In the genomic region with DNA sequence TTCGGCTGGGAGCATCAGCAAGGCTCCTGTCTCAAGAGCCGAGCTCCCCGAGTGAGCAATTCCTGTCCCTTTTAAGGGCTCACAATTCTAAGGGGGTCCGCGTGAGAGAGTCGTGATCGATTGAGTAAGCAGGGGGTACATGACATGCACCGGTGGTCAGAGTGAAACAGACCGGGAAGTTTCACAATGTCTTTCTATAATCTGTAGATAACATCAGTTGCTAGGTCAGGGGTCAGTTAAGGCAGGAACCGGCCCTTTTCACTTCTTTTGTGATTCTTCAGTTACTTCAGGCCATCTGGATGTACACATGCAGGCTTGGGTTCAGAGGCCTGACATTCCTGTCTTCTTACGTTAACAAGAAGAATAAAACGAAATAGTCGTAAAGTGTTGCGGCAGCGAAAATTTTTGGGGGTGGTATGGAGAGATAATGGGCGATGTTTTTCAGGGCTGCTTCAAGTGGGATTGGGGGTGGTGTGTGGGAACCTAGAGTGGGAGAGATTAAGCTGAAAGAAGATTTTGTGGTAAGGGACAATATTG, we compare ENCODE assay signal across 1 cellular context.
A peak's percentile ranks its signal among the peaks of the same experiment; 100 is the strongest.
TF ChIP-seq lines count a peak whose summit lies in the region.
"Not testable (repeated sequence)": the region's sequence is repeated elsewhere in the genome, so short reads cannot be mapped to it uniquely, and the experiment has no call there.

No MANE protein-coding gene starts in this region.

TF ChIP-seq in K562, 482 proteins besides CTCF, POLR2A, EP300 and RAD21:
- TF ChIP-seq TRIM24 (IDR thresholded peaks at IDR 0.05): peak; percentile 46 to 54; a peak in 3 of 4 replicates
- TF ChIP-seq NR2C2 (CRISPR knock-in tag; IDR thresholded peaks at IDR 0.05): not testable (repeated sequence)
- peak; percentile 23; the same call in 1 of the 2 replicates for TF ChIP-seq NR2C2 (tag; IDR thresholded peaks at IDR 0.05)
- peak; percentile 85 for TF ChIP-seq NR2C1 (IDR thresholded peaks at IDR 0.05)
- peak; percentile 90 for TF ChIP-seq NR2C1 (tag; IDR thresholded peaks at IDR 0.05)
- peak; percentile 51 for TF ChIP-seq CEBPB (tag; IDR thresholded peaks at IDR 0.05)
- TF ChIP-seq THRAP3 (IDR thresholded peaks at IDR 0.05; ENCODE audit: borderline replicate concordance): 0 out of 2 replicates have a peak, but pooled peaks have one; percentile 54
- TF ChIP-seq, protein P1, sequence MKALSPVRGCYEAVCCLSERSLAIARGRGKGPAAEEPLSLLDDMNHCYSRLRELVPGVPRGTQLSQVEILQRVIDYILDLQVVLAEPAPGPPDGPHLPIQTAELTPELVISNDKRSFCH (CRISPR knock-in tag; IDR thresholded peaks at IDR 0.05): not testable (repeated sequence)
- TF ChIP-seq, protein P1 (tag; IDR thresholded peaks at IDR 0.05): 0 out of 2 replicates have a peak, but pooled peaks have one; percentile 29
- 0 out of 2 replicates have a peak, but pooled peaks have one; percentile 10 for TF ChIP-seq ARID1B (IDR thresholded peaks at IDR 0.05)
- TF ChIP-seq GATA2 (CRISPR knock-in tag; IDR thresholded peaks at IDR 0.05): 0 out of 2 replicates have a peak, but pooled peaks have one; percentile 19
